In the genomic region with DNA sequence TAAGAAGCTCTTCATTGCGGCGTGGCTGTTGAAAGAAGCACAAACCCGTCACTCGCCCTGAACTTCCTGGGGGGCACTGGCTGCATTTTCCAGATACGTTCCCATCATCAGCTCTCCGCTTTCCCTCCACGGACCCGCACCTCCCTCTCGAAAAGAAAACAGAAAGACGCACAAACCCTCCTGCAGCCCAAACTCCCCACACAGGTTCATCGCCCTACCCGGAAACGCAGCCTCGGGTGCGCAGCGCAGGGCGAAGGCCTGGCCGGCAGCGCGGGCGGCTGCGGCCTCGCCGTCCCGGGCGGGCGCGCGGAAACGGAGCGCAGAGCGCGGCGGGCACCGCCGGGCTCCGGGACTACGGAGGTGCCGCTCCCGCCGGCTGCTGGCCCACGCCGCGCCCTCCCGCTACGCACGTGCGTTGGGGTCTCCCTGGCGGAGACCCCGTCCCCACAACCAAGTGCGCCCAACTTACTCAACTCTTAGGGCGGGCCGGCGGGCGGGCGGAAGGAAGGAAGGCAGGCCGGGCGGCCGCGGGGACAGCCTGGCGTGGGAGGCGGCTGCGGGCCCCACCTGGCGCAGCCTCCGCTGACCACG, we compare ENCODE assay signal across 1 cellular context.
A peak's percentile ranks its signal among the peaks of the same experiment; 100 is the strongest.
TF ChIP-seq lines count a peak whose summit lies in the region.

No MANE protein-coding gene starts in this region.

TF ChIP-seq in HepG2, 621 proteins besides CTCF, POLR2A, EP300 and RAD21 (continued from another document):
- TF ChIP-seq, protein P1, sequence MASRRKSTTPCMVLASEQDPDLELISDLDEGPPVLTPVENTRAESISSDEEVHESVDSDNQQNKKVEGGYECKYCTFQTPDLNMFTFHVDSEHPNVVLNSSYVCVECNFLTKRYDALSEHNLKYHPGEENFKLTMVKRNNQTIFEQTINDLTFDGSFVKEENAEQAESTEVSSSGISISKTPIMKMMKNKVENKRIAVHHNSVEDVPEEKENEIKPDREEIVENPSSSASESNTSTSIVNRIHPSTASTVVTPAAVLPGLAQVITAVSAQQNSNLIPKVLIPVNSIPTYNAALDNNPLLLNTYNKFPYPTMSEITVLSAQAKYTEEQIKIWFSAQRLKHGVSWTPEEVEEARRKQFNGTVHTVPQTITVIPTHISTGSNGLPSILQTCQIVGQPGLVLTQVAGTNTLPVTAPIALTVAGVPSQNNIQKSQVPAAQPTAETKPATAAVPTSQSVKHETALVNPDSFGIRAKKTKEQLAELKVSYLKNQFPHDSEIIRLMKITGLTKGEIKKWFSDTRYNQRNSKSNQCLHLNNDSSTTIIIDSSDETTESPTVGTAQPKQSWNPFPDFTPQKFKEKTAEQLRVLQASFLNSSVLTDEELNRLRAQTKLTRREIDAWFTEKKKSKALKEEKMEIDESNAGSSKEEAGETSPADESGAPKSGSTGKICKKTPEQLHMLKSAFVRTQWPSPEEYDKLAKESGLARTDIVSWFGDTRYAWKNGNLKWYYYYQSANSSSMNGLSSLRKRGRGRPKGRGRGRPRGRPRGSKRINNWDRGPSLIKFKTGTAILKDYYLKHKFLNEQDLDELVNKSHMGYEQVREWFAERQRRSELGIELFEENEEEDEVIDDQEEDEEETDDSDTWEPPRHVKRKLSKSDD (CRISPR knock-in tag; IDR thresholded peaks at IDR 0.05; ENCODE audit: low read depth): no peak
- no peak for TF ChIP-seq PPARG (CRISPR knock-in tag; conservative IDR thresholded peaks at IDR 0.05)
- no peak for TF ChIP-seq NCOA2 (CRISPR knock-in tag; IDR thresholded peaks at IDR 0.05)
- TF ChIP-seq ZNF776 (CRISPR knock-in tag; IDR thresholded peaks at IDR 0.05): no peak
- TF ChIP-seq CEBPB (IDR thresholded peaks at IDR 0.05; ENCODE audit: borderline replicate concordance, low read depth, low read length): no peak
- no peak for TF ChIP-seq CCDC6 (CRISPR knock-in tag; IDR thresholded peaks at IDR 0.05)
- TF ChIP-seq NFE2 (CRISPR knock-in tag; IDR thresholded peaks at IDR 0.05): no peak
- TF ChIP-seq, protein P2, sequence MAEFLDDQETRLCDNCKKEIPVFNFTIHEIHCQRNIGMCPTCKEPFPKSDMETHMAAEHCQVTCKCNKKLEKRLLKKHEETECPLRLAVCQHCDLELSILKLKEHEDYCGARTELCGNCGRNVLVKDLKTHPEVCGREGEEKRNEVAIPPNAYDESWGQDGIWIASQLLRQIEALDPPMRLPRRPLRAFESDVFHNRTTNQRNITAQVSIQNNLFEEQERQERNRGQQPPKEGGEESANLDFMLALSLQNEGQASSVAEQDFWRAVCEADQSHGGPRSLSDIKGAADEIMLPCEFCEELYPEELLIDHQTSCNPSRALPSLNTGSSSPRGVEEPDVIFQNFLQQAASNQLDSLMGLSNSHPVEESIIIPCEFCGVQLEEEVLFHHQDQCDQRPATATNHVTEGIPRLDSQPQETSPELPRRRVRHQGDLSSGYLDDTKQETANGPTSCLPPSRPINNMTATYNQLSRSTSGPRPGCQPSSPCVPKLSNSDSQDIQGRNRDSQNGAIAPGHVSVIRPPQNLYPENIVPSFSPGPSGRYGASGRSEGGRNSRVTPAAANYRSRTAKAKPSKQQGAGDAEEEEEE (CRISPR knock-in tag; IDR thresholded peaks at IDR 0.05; ENCODE audit: borderline replicate concordance): no peak
- no peak for TF ChIP-seq ZNF841 (CRISPR knock-in tag; IDR thresholded peaks at IDR 0.05; ENCODE audit: borderline replicate concordance)
- TF ChIP-seq ZFP36L2 (CRISPR knock-in tag; IDR thresholded peaks at IDR 0.05): no peak
- TF ChIP-seq FOXC1 (CRISPR knock-in tag; IDR thresholded peaks at IDR 0.05; ENCODE audit: borderline replicate concordance): 0 out of 2 replicates have a peak, but pooled peaks have one; percentile 27
- no peak for TF ChIP-seq SNAI1 (CRISPR knock-in tag; IDR thresholded peaks at IDR 0.05; ENCODE audit: borderline replicate concordance)
- no peak for TF ChIP-seq YY1 (IDR thresholded peaks at IDR 0.05; ENCODE audit: insufficient read depth, insufficient replicate concordance, low read depth, low read length)
- TF ChIP-seq, protein P3, sequence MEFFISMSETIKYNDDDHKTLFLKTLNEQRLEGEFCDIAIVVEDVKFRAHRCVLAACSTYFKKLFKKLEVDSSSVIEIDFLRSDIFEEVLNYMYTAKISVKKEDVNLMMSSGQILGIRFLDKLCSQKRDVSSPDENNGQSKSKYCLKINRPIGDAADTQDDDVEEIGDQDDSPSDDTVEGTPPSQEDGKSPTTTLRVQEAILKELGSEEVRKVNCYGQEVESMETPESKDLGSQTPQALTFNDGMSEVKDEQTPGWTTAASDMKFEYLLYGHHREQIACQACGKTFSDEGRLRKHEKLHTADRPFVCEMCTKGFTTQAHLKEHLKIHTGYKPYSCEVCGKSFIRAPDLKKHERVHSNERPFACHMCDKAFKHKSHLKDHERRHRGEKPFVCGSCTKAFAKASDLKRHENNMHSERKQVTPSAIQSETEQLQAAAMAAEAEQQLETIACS (CRISPR knock-in tag; IDR thresholded peaks at IDR 0.05): 0 out of 2 replicates have a peak, but pooled peaks have one; percentile 12
- no peak for TF ChIP-seq HOXA5 (CRISPR knock-in tag; IDR thresholded peaks at IDR 0.05)
- TF ChIP-seq ZFP62 (CRISPR knock-in tag; IDR thresholded peaks at IDR 0.05): no peak
- TF ChIP-seq, protein P4, sequence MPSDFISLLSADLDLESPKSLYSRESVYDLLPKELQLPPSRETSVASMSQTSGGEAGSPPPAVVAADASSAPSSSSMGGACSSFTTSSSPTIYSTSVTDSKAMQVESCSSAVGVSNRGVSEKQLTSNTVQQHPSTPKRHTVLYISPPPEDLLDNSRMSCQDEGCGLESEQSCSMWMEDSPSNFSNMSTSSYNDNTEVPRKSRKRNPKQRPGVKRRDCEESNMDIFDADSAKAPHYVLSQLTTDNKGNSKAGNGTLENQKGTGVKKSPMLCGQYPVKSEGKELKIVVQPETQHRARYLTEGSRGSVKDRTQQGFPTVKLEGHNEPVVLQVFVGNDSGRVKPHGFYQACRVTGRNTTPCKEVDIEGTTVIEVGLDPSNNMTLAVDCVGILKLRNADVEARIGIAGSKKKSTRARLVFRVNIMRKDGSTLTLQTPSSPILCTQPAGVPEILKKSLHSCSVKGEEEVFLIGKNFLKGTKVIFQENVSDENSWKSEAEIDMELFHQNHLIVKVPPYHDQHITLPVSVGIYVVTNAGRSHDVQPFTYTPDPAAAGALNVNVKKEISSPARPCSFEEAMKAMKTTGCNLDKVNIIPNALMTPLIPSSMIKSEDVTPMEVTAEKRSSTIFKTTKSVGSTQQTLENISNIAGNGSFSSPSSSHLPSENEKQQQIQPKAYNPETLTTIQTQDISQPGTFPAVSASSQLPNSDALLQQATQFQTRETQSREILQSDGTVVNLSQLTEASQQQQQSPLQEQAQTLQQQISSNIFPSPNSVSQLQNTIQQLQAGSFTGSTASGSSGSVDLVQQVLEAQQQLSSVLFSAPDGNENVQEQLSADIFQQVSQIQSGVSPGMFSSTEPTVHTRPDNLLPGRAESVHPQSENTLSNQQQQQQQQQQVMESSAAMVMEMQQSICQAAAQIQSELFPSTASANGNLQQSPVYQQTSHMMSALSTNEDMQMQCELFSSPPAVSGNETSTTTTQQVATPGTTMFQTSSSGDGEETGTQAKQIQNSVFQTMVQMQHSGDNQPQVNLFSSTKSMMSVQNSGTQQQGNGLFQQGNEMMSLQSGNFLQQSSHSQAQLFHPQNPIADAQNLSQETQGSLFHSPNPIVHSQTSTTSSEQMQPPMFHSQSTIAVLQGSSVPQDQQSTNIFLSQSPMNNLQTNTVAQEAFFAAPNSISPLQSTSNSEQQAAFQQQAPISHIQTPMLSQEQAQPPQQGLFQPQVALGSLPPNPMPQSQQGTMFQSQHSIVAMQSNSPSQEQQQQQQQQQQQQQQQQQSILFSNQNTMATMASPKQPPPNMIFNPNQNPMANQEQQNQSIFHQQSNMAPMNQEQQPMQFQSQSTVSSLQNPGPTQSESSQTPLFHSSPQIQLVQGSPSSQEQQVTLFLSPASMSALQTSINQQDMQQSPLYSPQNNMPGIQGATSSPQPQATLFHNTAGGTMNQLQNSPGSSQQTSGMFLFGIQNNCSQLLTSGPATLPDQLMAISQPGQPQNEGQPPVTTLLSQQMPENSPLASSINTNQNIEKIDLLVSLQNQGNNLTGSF (CRISPR knock-in tag; IDR thresholded peaks at IDR 0.05): no peak
- TF ChIP-seq ZNF296 (CRISPR knock-in tag; conservative IDR thresholded peaks at IDR 0.05): no peak
- TF ChIP-seq, protein P5, sequence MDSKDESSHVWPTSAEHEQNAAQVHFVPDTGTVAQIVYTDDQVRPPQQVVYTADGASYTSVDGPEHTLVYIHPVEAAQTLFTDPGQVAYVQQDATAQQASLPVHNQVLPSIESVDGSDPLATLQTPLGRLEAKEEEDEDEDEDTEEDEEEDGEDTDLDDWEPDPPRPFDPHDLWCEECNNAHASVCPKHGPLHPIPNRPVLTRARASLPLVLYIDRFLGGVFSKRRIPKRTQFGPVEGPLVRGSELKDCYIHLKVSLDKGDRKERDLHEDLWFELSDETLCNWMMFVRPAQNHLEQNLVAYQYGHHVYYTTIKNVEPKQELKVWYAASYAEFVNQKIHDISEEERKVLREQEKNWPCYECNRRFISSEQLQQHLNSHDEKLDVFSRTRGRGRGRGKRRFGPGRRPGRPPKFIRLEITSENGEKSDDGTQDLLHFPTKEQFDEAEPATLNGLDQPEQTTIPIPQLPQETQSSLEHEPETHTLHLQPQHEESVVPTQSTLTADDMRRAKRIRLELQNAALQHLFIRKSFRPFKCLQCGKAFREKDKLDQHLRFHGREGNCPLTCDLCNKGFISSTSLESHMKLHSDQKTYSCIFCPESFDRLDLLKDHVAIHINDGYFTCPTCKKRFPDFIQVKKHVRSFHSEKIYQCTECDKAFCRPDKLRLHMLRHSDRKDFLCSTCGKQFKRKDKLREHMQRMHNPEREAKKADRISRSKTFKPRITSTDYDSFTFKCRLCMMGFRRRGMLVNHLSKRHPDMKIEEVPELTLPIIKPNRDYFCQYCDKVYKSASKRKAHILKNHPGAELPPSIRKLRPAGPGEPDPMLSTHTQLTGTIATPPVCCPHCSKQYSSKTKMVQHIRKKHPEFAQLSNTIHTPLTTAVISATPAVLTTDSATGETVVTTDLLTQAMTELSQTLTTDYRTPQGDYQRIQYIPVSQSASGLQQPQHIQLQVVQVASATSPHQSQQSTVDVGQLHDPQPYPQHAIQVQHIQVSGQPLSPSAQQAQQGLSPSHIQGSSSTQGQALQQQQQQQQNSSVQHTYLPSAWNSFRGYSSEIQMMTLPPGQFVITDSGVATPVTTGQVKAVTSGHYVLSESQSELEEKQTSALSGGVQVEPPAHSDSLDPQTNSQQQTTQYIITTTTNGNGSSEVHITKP (CRISPR knock-in tag; IDR thresholded peaks at IDR 0.05; ENCODE audit: low read depth): no peak
- no peak for TF ChIP-seq ZNF773 (CRISPR knock-in tag; IDR thresholded peaks at IDR 0.05; ENCODE audit: borderline replicate concordance)
- TF ChIP-seq ZNF552 (CRISPR knock-in tag; IDR thresholded peaks at IDR 0.05; ENCODE audit: borderline replicate concordance): no peak
- TF ChIP-seq ZNF747 (CRISPR knock-in tag; IDR thresholded peaks at IDR 0.05; ENCODE audit: borderline replicate concordance): no peak
- 0 out of 2 replicates have a peak, but pooled peaks have one; percentile 5 for TF ChIP-seq ZNF678 (CRISPR knock-in tag; IDR thresholded peaks at IDR 0.05)
- no peak for TF ChIP-seq HNRNPL (IDR thresholded peaks at IDR 0.05; ENCODE audit: low read depth, low read length)
- TF ChIP-seq MTA1 (CRISPR knock-in tag; IDR thresholded peaks at IDR 0.05; ENCODE audit: borderline replicate concordance): no peak
- no peak for TF ChIP-seq EZH2 (conservative IDR thresholded peaks at IDR 0.05; ENCODE audit: low read depth, low read length)
- 0 out of 2 replicates have a peak, but pooled peaks have one; percentile 45 for TF ChIP-seq SIN3A (IDR thresholded peaks at IDR 0.05; ENCODE audit: borderline replicate concordance, low read depth, low read length)
- TF ChIP-seq, protein P6, sequence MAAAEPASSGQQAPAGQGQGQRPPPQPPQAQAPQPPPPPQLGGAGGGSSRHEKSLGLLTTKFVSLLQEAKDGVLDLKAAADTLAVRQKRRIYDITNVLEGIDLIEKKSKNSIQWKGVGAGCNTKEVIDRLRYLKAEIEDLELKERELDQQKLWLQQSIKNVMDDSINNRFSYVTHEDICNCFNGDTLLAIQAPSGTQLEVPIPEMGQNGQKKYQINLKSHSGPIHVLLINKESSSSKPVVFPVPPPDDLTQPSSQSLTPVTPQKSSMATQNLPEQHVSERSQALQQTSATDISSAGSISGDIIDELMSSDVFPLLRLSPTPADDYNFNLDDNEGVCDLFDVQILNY (CRISPR knock-in tag; conservative IDR thresholded peaks at IDR 0.05): no peak
- TF ChIP-seq CAMTA2 (CRISPR knock-in tag; IDR thresholded peaks at IDR 0.05; ENCODE audit: borderline replicate concordance): no peak
- no peak for TF ChIP-seq ZNF720 (CRISPR knock-in tag; IDR thresholded peaks at IDR 0.05)
- peak; percentile 60 for TF ChIP-seq ELF1 (CRISPR knock-in tag; IDR thresholded peaks at IDR 0.05)
